In genomic region chr3:152258448-152259302, GRCh38 we compare ENCODE assay signal across 8 cellular contexts. TPM values are rescaled to one million over a fixed set of nuclear protein-coding genes. Genes with fewer than 3 reads are reported as not detected.
DNase-seq lines count a peak whose midpoint lies in the region; ATAC-seq and TF ChIP-seq lines count a peak whose summit lies in the region.

No MANE protein-coding gene starts in this region.

- H3K27ac ChIP-seq in brain microvascular endothelial cell (peak overlapping the region; percentile 93), lower lobe of right lung (peak overlapping the region; percentile 73), suprapubic skin (peak overlapping the region; percentile 17)

- H3K36me3 Mint-ChIP-seq in endothelial cell (ENCODE audit: low read depth, unreplicated experiment) = no peaks in the 10 kb centered on the region

- TF ChIP-seq CTCF in brain microvascular endothelial cell (IDR thresholded peaks at IDR 0.05; ENCODE audit: low read depth, low read length, missing control alignments) = no peak
- TF ChIP-seq CTCF in lower lobe of right lung (IDR thresholded peaks at IDR 0.05) = no peak
- TF ChIP-seq CTCF in suprapubic skin (IDR thresholded peaks at IDR 0.05) = no peak
- TF ChIP-seq CTCF in endothelial cell (IDR thresholded peaks at IDR 0.05; ENCODE audit: unreplicated experiment) = no peak

- H3K9me3 ChIP-seq in lower lobe of right lung (no peaks in the 10 kb centered on the region), suprapubic skin (no peaks in the 10 kb centered on the region)

- in situ Hi-C loops in Caki2 (cut with HindIII; ENCODE audit: low pct_unique_long_range_greater_than_20kb, low sequenced_read_pairs) (no loop called here), brain microvascular endothelial cell (cut with HindIII; ENCODE audit: low pct_ligation_motif_present, low sequenced_read_pairs) (no loop called here)

- H3K36me3 ChIP-seq in brain microvascular endothelial cell (replicated peaks) (no peaks in the 10 kb centered on the region), lower lobe of right lung (no peaks in the 10 kb centered on the region), suprapubic skin (no peaks in the 10 kb centered on the region)

- TF ChIP-seq EP300 in suprapubic skin (IDR thresholded peaks at IDR 0.05) = peak; percentile 51

- WGBS in suprapubic skin = 24% methylated on average over 6 of the region's 6 CpGs

- H3K27me3 Mint-ChIP-seq in endothelial cell (ENCODE audit: unreplicated experiment) = no peaks in the 10 kb centered on the region

- H3K4me3 Mint-ChIP-seq in endothelial cell (ENCODE audit: unreplicated experiment) = no peak overlapping the region

- no peak for TF ChIP-seq POLR2A in suprapubic skin (IDR thresholded peaks at IDR 0.05)

- H3K4me1 ChIP-seq in lower lobe of right lung = peaks cover 45% of the 10 kb centered on the region
- H3K4me1 ChIP-seq in suprapubic skin = peaks cover 43% of the 10 kb centered on the region

- no peak overlapping the region for H3K27ac Mint-ChIP-seq in endothelial cell (ENCODE audit: unreplicated experiment)

- H3K4me3 ChIP-seq in brain microvascular endothelial cell (ENCODE audit: low read depth, low read length) (no peak overlapping the region), lower lobe of right lung (no peak overlapping the region), suprapubic skin (no peak overlapping the region)

- intact Hi-C loops in lower lobe of right lung (cut with DNase I) = no loop called here

- ATAC-seq in HG02981 (IDR thresholded peaks at IDR 0.05; ENCODE audit: unreplicated experiment) (peak; percentile 70), lower lobe of right lung (peak; percentile 93 to 95), HG03108 (IDR thresholded peaks at IDR 0.05; ENCODE audit: unreplicated experiment) (no peak)

- H3K9me3 Mint-ChIP-seq in endothelial cell (ENCODE audit: unreplicated experiment) = no peaks in the 10 kb centered on the region

- DNase-seq in Caki2 (ENCODE audit: low read depth) = peak; percentile 89
- peak; percentile 50 for DNase-seq in SKM-1 (lab: John Stamatoyannopoulos, UW; ENCODE audit: unreplicated experiment)
- peak; percentile 98 for DNase-seq in brain microvascular endothelial cell
- DNase-seq in lower lobe of right lung = peak; percentile 77
- DNase-seq in suprapubic skin (ENCODE audit: low spot score in 2 of 2) = peak; percentile 81 to 90
- no peak for DNase-seq in endothelial cell (ENCODE audit: low spot score)

- H3K27me3 ChIP-seq in brain microvascular endothelial cell (replicated peaks) (no peaks in the 10 kb centered on the region), lower lobe of right lung (ENCODE audit: low read depth) (no peaks in the 10 kb centered on the region), suprapubic skin (no peaks in the 10 kb centered on the region)

- H3K4me1 Mint-ChIP-seq in endothelial cell (ENCODE audit: unreplicated experiment) = no peaks in the 10 kb centered on the region

RNA-seq across cellular contexts. Expression of gene MBNL1, which starts 10.1 kb away (rescaled TPM):
- 68.1 and 89.0 TPM in 2 replicates for total RNA-seq in Caki2 (2014; rRNA removed; shearing (Covaris generic); ENCODE audit: low replicate concordance)
- total RNA-seq in lower lobe of right lung = 235 TPM
- total RNA-seq in suprapubic skin = 100 to 1,000 TPM; 258 to 478 (median 320) TPM
- 54.1 TPM for total RNA-seq in endothelial cell (ENCODE audit: unreplicated experiment)

Comparison
In these comparisons a context has a peak if more than half of its experiments do, and no peak if none do; other contexts are left out.
1. H3K27ac ChIP-seq: peak in every context shown above with its lines; median percentile 93 in brain microvascular endothelial cell; 73 in lower lobe of right lung; 17 in suprapubic skin.